Comparison of ENCODE assay signal across 8 cellular contexts in genomic region chr15:67091073-67091965, GRCh38. TPM values are rescaled to one million over a fixed set of nuclear protein-coding genes. Genes with fewer than 3 reads are reported as not detected.
A peak's percentile ranks its signal among the peaks of the same experiment; 100 is the strongest.
DNase-seq lines count a peak whose midpoint lies in the region; ATAC-seq and TF ChIP-seq lines count a peak whose summit lies in the region.

No MANE protein-coding gene starts in this region.

- H3K9me3 ChIP-seq in BLaER1 (no peaks in the 10 kb centered on the region), breast epithelium (no peaks in the 10 kb centered on the region)

- H3K4me1 Mint-ChIP-seq in type B pancreatic cell (ENCODE audit: unreplicated experiment), result peaks cover 67% of the 10 kb centered on the region

- no peaks in the 10 kb centered on the region for H3K9me3 Mint-ChIP-seq in type B pancreatic cell

- peak overlapping the region; percentile 68 for H3K4me3 Mint-ChIP-seq in type B pancreatic cell

- H3K9ac ChIP-seq in BLaER1, result peak overlapping the region; percentile 59; the same call in 1 of the 2 replicates

- peak overlapping the region; percentile 94 for H3K4me2 ChIP-seq in BLaER1

- H3K27me3 ChIP-seq in BLaER1, result no peaks in the 10 kb centered on the region
- H3K27me3 ChIP-seq in HL-60 (ENCODE audit: insufficient read depth, poor library complexity, severe bottlenecking), result no peaks in the 10 kb centered on the region
- no peaks in the 10 kb centered on the region for H3K27me3 ChIP-seq in breast epithelium

- DNase-seq in HL-60 (ENCODE audit: low read depth in 1 of 2, low spot score in 1 of 2) (peak; percentile 84 to 88), T-helper 9 cell (peak; percentile 62), breast epithelium (ENCODE audit: low spot score in 2 of 2) (no peak), mucosa of gallbladder (ENCODE audit: low spot score) (peak; percentile 75), type B pancreatic cell (ENCODE audit: extremely low spot score, unreplicated experiment) (no peak), mesenteric fat pad (ENCODE audit: low spot score) (no peak)

- H3K27ac ChIP-seq in BLaER1 (peak overlapping the region; percentile 85), HL-60 (replicated peaks) (peak overlapping the region; percentile 78), breast epithelium (peak overlapping the region; percentile 54 to 57)

- peak; percentile 64 for ATAC-seq in GM19467 (IDR thresholded peaks at IDR 0.05; ENCODE audit: unreplicated experiment)

- no peak overlapping the region for H3K4me3 ChIP-seq in BLaER1
- no peak overlapping the region for H3K4me3 ChIP-seq in HL-60 (replicated peaks; ENCODE audit: insufficient read depth, low read length)
- no peak overlapping the region for H3K4me3 ChIP-seq in breast epithelium

- H3K27ac Mint-ChIP-seq in type B pancreatic cell, result peak overlapping the region; percentile 78

- H3K36me3 Mint-ChIP-seq in type B pancreatic cell, result peaks cover 15% of the 10 kb centered on the region

- TF ChIP-seq CTCF in HL-60 (IDR thresholded peaks at IDR 0.05; ENCODE audit: insufficient read depth, low read length) (no peak), breast epithelium (IDR thresholded peaks at IDR 0.05) (no peak), type B pancreatic cell (conservative IDR thresholded peaks at IDR 0.05) (no peak)

- intact Hi-C loops in breast epithelium (cut with DNase I; ENCODE audit: low total_unique reads), result no loop called here

- H3K36me3 ChIP-seq in BLaER1, result peaks cover 40% of the 10 kb centered on the region
- H3K36me3 ChIP-seq in breast epithelium, result no peaks in the 10 kb centered on the region

- H3K27me3 Mint-ChIP-seq in type B pancreatic cell, result no peaks in the 10 kb centered on the region

- peaks cover 100% of the 10 kb centered on the region for H4K20me1 ChIP-seq in BLaER1

- peaks cover 100% of the 10 kb centered on the region for H3K4me1 ChIP-seq in BLaER1
- peaks cover 10 to 14% of the 10 kb centered on the region in 2 donors for H3K4me1 ChIP-seq in breast epithelium

- TF ChIP-seq POLR2A in breast epithelium (IDR thresholded peaks at IDR 0.05), result no peak

RNA-seq across cellular contexts. Expression of gene SMAD3, which starts 25.9 kb away (rescaled TPM):
- 10 to 100 TPM; 22.5 to 44.6 (median 33.4) TPM for total RNA-seq in breast epithelium
- 59.0 TPM for total RNA-seq in mucosa of gallbladder
- total RNA-seq in type B pancreatic cell (ENCODE audit: low replicate concordance), result 52.0 and 59.0 TPM in 2 replicates
- total RNA-seq in mesenteric fat pad, result 71.9 TPM

Comparison
In these comparisons a context has a peak if more than half of its experiments do, and no peak if none do; other contexts are left out.
1. DNase-seq: peak in HL-60 (2 of 2), T-helper 9 cell (single experiment) and mucosa of gallbladder (single experiment); none in breast epithelium (0 of 2), type B pancreatic cell (single experiment) and mesenteric fat pad (single experiment).
2. Peak in every context shown above with its lines, with median percentiles within 50 percentile points of each other: H3K27ac ChIP-seq.